Comparison of ENCODE assay signal across 8 cellular contexts in genomic region chr5:150485770-150486401, GRCh38. TPM values are rescaled to one million over a fixed set of nuclear protein-coding genes. Genes with fewer than 3 reads are reported as not detected.
DNase-seq lines count a peak whose midpoint lies in the region; ATAC-seq and TF ChIP-seq lines count a peak whose summit lies in the region.

No MANE protein-coding gene starts in this region.

- H3K4me1 Mint-ChIP-seq in effector memory CD8-positive, alpha-beta T cell (ENCODE audit: low read depth in 2 of 2), result peaks cover 3 to 7% of the 10 kb centered on the region in 2 donors
- peaks cover 10% of the 10 kb centered on the region for H3K4me1 Mint-ChIP-seq in stimulated activated naive CD8-positive, alpha-beta T cell treated with anti-CD3 and anti-CD28 coated beads, Interleukin-15, amount 100 ng/mL, for 72 hours
- H3K4me1 Mint-ChIP-seq in activated T-helper 1 cell treated with anti-CD3 and anti-CD28 coated beads, Interleukin-12 subunit alpha, Interleukin-12 subunit beta, Interleukin-2, Interleukin-4 antibody, amounts not matched to agents 30 ng/mL and 10 ng/mL and 1 ng/mL, durations not matched to agents 14 hours and 24 hours and 36 hours (ENCODE audit: low read depth), result no peaks in the 10 kb centered on the region

- peak overlapping the region in 1 of 2 donors; percentile 72 for H3K27ac Mint-ChIP-seq in effector memory CD8-positive, alpha-beta T cell
- H3K27ac Mint-ChIP-seq in stimulated activated naive CD8-positive, alpha-beta T cell treated with anti-CD3 and anti-CD28 coated beads, Interleukin-15, amount 100 ng/mL, for 72 hours, result no peak overlapping the region
- no peak overlapping the region for H3K27ac Mint-ChIP-seq in activated T-helper 1 cell treated with anti-CD3 and anti-CD28 coated beads, Interleukin-12 subunit alpha, Interleukin-12 subunit beta, Interleukin-2, Interleukin-4 antibody, amounts not matched to agents 30 ng/mL and 10 ng/mL and 1 ng/mL, durations not matched to agents 14 hours and 24 hours and 36 hours

- 0 to 1% methylated on average over 58 to 60 of the region's 85 CpGs for WGBS in mesodermal cell (ENCODE audit: insufficient coverage in 2 of 2), 2 experiments

- peak overlapping the region; percentile 28 for H3K27ac ChIP-seq in DOHH2 (ENCODE audit: low read depth, low read length)
- H3K27ac ChIP-seq in mesodermal cell (ENCODE audit: low read depth, low read length, severe bottlenecking), result peak overlapping the region; percentile 97

- peaks cover 8% of the 10 kb centered on the region for H3K36me3 ChIP-seq in DOHH2 (ENCODE audit: control insufficient read depth, low read length)
- peaks cover 10% of the 10 kb centered on the region for H3K36me3 ChIP-seq in mesodermal cell (ENCODE audit: control insufficient read depth, insufficient read depth, low read length)

- peaks cover 16% of the 10 kb centered on the region for H3F3A ChIP-seq in DOHH2 (ENCODE audit: control insufficient read depth, insufficient read depth)

- peak overlapping the region; percentile 81 for H3K4me3 ChIP-seq in DOHH2 (ENCODE audit: low read length)
- peak overlapping the region; percentile 83 for H3K4me3 ChIP-seq in mesodermal cell (ENCODE audit: extremely low read depth, insufficient read depth, low read length, poor library complexity, severe bottlenecking)

- no peaks in the 10 kb centered on the region for H3K27me3 ChIP-seq in DOHH2 (ENCODE audit: control insufficient read depth, low read length)

- H3K36me3 Mint-ChIP-seq in effector memory CD8-positive, alpha-beta T cell (ENCODE audit: insufficient read depth), result peaks cover 5% of the 10 kb centered on the region
- H3K36me3 Mint-ChIP-seq in activated T-helper 1 cell treated with anti-CD3 and anti-CD28 coated beads, Interleukin-12 subunit alpha, Interleukin-12 subunit beta, Interleukin-2, Interleukin-4 antibody, amounts not matched to agents 30 ng/mL and 10 ng/mL and 1 ng/mL, durations not matched to agents 14 hours and 24 hours and 36 hours (ENCODE audit: low read depth), result no peaks in the 10 kb centered on the region

- H3K4me2 ChIP-seq in DOHH2 (ENCODE audit: low read length), result peak overlapping the region; percentile 80

- peak; percentile 34 for DNase-seq in activated CD4-positive, CD25-positive, alpha-beta regulatory T cell treated with anti-CD3 and anti-CD28 coated beads, Interleukin-2, amount 50 U/mL, for 72 hours
- peak in 1 of 3 experiments; percentile 3 for DNase-seq in effector memory CD8-positive, alpha-beta T cell
- DNase-seq in stimulated activated naive CD8-positive, alpha-beta T cell treated with anti-CD3 and anti-CD28 coated beads, Interleukin-15, amount 100 ng/mL, for 72 hours, result no peak
- no peak for DNase-seq in activated T-helper 1 cell treated with anti-CD3 and anti-CD28 coated beads, Interleukin-12 subunit alpha, Interleukin-12 subunit beta, Interleukin-2, Interleukin-4 antibody, amounts not matched to agents 30 ng/mL and 10 ng/mL and 1 ng/mL, durations not matched to agents 14 hours and 24 hours and 36 hours (ENCODE audit: low spot score)
- no peak for DNase-seq in SHP77 treated with DMSO at 0.1 percent for 48 hours (lab: John Stamatoyannopoulos, UW)

- peaks cover 17 to 29% of the 10 kb centered on the region in 2 donors for H3K27me3 Mint-ChIP-seq in effector memory CD8-positive, alpha-beta T cell
- H3K27me3 Mint-ChIP-seq in stimulated activated naive CD8-positive, alpha-beta T cell treated with anti-CD3 and anti-CD28 coated beads, Interleukin-15, amount 100 ng/mL, for 72 hours, result peaks cover 19% of the 10 kb centered on the region
- H3K27me3 Mint-ChIP-seq in activated T-helper 1 cell treated with anti-CD3 and anti-CD28 coated beads, Interleukin-12 subunit alpha, Interleukin-12 subunit beta, Interleukin-2, Interleukin-4 antibody, amounts not matched to agents 30 ng/mL and 10 ng/mL and 1 ng/mL, durations not matched to agents 14 hours and 24 hours and 36 hours (ENCODE audit: insufficient read depth), result peaks cover 11% of the 10 kb centered on the region

- intact Hi-C loops in activated T-helper 1 cell treated with anti-CD3 and anti-CD28 coated beads, Interleukin-12 subunit alpha, Interleukin-12 subunit beta, Interleukin-2, Interleukin-4 antibody, amounts not matched to agents 30 ng/mL and 10 ng/mL and 1 ng/mL, durations not matched to agents 14 hours and 24 hours and 36 hours (cut with micrococcal nuclease), result loop anchor here (2.0 kb wide), 3 partner anchors 27 to 73 kb away; partner anchors contain the start of gene CD74

- ATAC-seq in HG03342 (IDR thresholded peaks at IDR 0.05; ENCODE audit: unreplicated experiment), result peak; percentile 15
- peak; percentile 47 for ATAC-seq in effector memory CD8-positive, alpha-beta T cell (replicated peaks)
- peak; percentile 68 for ATAC-seq in stimulated activated naive CD8-positive, alpha-beta T cell treated with anti-CD3 and anti-CD28 coated beads, Interleukin-15, amount 100 ng/mL, for 72 hours

- no peaks in the 10 kb centered on the region for H3K9me2 ChIP-seq in DOHH2 (replicated peaks; ENCODE audit: control insufficient read depth, low read length)

- H3K9me3 ChIP-seq in DOHH2 (ENCODE audit: control insufficient read depth, insufficient read depth, low read length) (no peaks in the 10 kb centered on the region), mesodermal cell (ENCODE audit: control insufficient read depth, low read length) (no peaks in the 10 kb centered on the region)

- H3K79me2 ChIP-seq in DOHH2 (ENCODE audit: control insufficient read depth, low read length), result peaks cover 42% of the 10 kb centered on the region

- 0 out of 2 replicates have a peak, but pooled peaks cover 4% of the 10 kb centered on the region for H4K20me1 ChIP-seq in DOHH2 (ENCODE audit: control insufficient read depth, insufficient read depth, low read depth, low read length)

- H3K4me1 ChIP-seq in DOHH2 (ENCODE audit: control insufficient read depth, low read length), result peaks cover 48% of the 10 kb centered on the region
- peaks cover 44% of the 10 kb centered on the region for H3K4me1 ChIP-seq in mesodermal cell (ENCODE audit: control insufficient read depth, insufficient read depth, low read length, poor library complexity, severe bottlenecking)

- TF ChIP-seq CTCF in DOHH2 (IDR thresholded peaks at IDR 0.05; ENCODE audit: low read depth, low read length, poor library complexity, severe bottlenecking), result no peak

- no peaks in the 10 kb centered on the region for H3K9me3 Mint-ChIP-seq in effector memory CD8-positive, alpha-beta T cell
- H3K9me3 Mint-ChIP-seq in stimulated activated naive CD8-positive, alpha-beta T cell treated with anti-CD3 and anti-CD28 coated beads, Interleukin-15, amount 100 ng/mL, for 72 hours, result no peaks in the 10 kb centered on the region
- no peaks in the 10 kb centered on the region for H3K9me3 Mint-ChIP-seq in activated T-helper 1 cell treated with anti-CD3 and anti-CD28 coated beads, Interleukin-12 subunit alpha, Interleukin-12 subunit beta, Interleukin-2, Interleukin-4 antibody, amounts not matched to agents 30 ng/mL and 10 ng/mL and 1 ng/mL, durations not matched to agents 14 hours and 24 hours and 36 hours

- H3K4me3 Mint-ChIP-seq in effector memory CD8-positive, alpha-beta T cell, result peak overlapping the region; percentile 76 to 81
- peak overlapping the region; percentile 40 to 63 for H3K4me3 Mint-ChIP-seq in stimulated activated naive CD8-positive, alpha-beta T cell treated with anti-CD3 and anti-CD28 coated beads, Interleukin-15, amount 100 ng/mL, for 72 hours
- H3K4me3 Mint-ChIP-seq in activated T-helper 1 cell treated with anti-CD3 and anti-CD28 coated beads, Interleukin-12 subunit alpha, Interleukin-12 subunit beta, Interleukin-2, Interleukin-4 antibody, amounts not matched to agents 30 ng/mL and 10 ng/mL and 1 ng/mL, durations not matched to agents 14 hours and 24 hours and 36 hours, result no peak overlapping the region

RNA-seq across cellular contexts. Expression of gene NDST1, which starts 22.0 kb away (rescaled TPM):
- 42.0 TPM for polyA plus RNA-seq in mesodermal cell (2013, experiment 1 of 2)
- polyA plus RNA-seq in mesodermal cell (2013, experiment 2 of 2), result 35.8 TPM
- 2.8 and 3.9 TPM in 2 replicates for total RNA-seq in activated T-helper 1 cell treated with anti-CD3 and anti-CD28 coated beads, Interleukin-12 subunit alpha, Interleukin-12 subunit beta, Interleukin-2, Interleukin-4 antibody, amounts not matched to agents 30 ng/mL and 10 ng/mL and 1 ng/mL, durations not matched to agents 14 hours and 24 hours and 36 hours

RNA-seq across cellular contexts. Expression of gene RPS14, which starts 36.3 kb away (rescaled TPM):
- polyA plus RNA-seq in mesodermal cell (2013, experiment 1 of 2), result 2,100 TPM
- polyA plus RNA-seq in mesodermal cell (2013, experiment 2 of 2), result 1,972 TPM
- total RNA-seq in activated T-helper 1 cell treated with anti-CD3 and anti-CD28 coated beads, Interleukin-12 subunit alpha, Interleukin-12 subunit beta, Interleukin-2, Interleukin-4 antibody, amounts not matched to agents 30 ng/mL and 10 ng/mL and 1 ng/mL, durations not matched to agents 14 hours and 24 hours and 36 hours, result 2,328 and 2,429 TPM in 2 replicates

Comparison
In these comparisons a context has a peak if more than half of its experiments do, and no peak if none do; other contexts are left out.
1. ATAC-seq: peak in every context shown above with its lines; median percentile 68 in stimulated activated naive CD8-positive, alpha-beta T cell treated with anti-CD3 and anti-CD28 coated beads, Interleukin-15, amount 100 ng/mL, for 72 hours; 47 in effector memory CD8-positive, alpha-beta T cell; 15 in HG03342.